Comparison of ENCODE assay signal across 8 cellular contexts in genomic region chr12:82357845-82358199, GRCh38. TPM values are rescaled to one million over a fixed set of nuclear protein-coding genes. Genes with fewer than 3 reads are reported as not detected.
DNase-seq lines count a peak whose midpoint lies in the region; ATAC-seq and TF ChIP-seq lines count a peak whose summit lies in the region.

No MANE protein-coding gene starts in this region.

- H3K4me1 Mint-ChIP-seq in activated T-helper 1 cell treated with anti-CD3 and anti-CD28 coated beads, Interleukin-12 subunit alpha, Interleukin-12 subunit beta, Interleukin-2, Interleukin-4 antibody, amounts not matched to agents 30 ng/mL and 10 ng/mL and 1 ng/mL, durations not matched to agents 14 hours and 24 hours and 36 hours (ENCODE audit: low read depth), result peaks cover 53% of the 10 kb centered on the region

- POLR2A ChIA-PET in SK-N-SH (lab: Yijun Ruan, JAX), result interaction anchor here (1.0 to 1.2 kb wide), 2 partner anchors 9 to 11 kb away, joined by 3 read pairs; no protein-coding TSS in a partner anchor

- H3K9me2 ChIP-seq in SK-N-SH, result no peaks in the 10 kb centered on the region

- H3F3A ChIP-seq in SK-N-SH (replicated peaks; ENCODE audit: insufficient read depth), result no peaks in the 10 kb centered on the region

- TF ChIP-seq RAD21 in SK-N-SH (IDR thresholded peaks at IDR 0.05; ENCODE audit: low read length), result no peak

- H3K4me2 ChIP-seq in SK-N-SH, result peak overlapping the region; percentile 73

- intact Hi-C loops in activated T-helper 1 cell treated with anti-CD3 and anti-CD28 coated beads, Interleukin-12 subunit alpha, Interleukin-12 subunit beta, Interleukin-2, Interleukin-4 antibody, amounts not matched to agents 30 ng/mL and 10 ng/mL and 1 ng/mL, durations not matched to agents 14 hours and 24 hours and 36 hours (cut with micrococcal nuclease), result loop anchor here (1.0 to 2.0 kb wide), 2 partner anchors 329 to 713 kb away; no protein-coding TSS in a partner anchor

- H3K9ac ChIP-seq in SK-N-SH, result peak overlapping the region; percentile 96
- peak overlapping the region; percentile 99 for H3K9ac ChIP-seq in iPS-20b (ENCODE audit: low read depth, low read length)
- H3K9ac ChIP-seq in subcutaneous abdominal adipose tissue (ENCODE audit: low read length in 5 of 5), result peak overlapping the region; percentile 97 to 100 (median 100)

- H3K79me2 ChIP-seq in SK-N-SH (ENCODE audit: insufficient read depth), result peaks cover 47% of the 10 kb centered on the region

- H3K27ac ChIP-seq in SK-N-SH (ENCODE audit: low read depth in 2 of 2, low read length in 1 of 2), result peak overlapping the region; percentile 87 to 98; a peak in 3 of 4 replicates
- peak overlapping the region; percentile 99 for H3K27ac ChIP-seq in iPS-20b (ENCODE audit: low read length)
- peak overlapping the region; percentile 99 for H3K27ac ChIP-seq in subcutaneous abdominal adipose tissue (ENCODE audit: low read depth, low read length)

- H3K27me3 Mint-ChIP-seq in activated T-helper 1 cell treated with anti-CD3 and anti-CD28 coated beads, Interleukin-12 subunit alpha, Interleukin-12 subunit beta, Interleukin-2, Interleukin-4 antibody, amounts not matched to agents 30 ng/mL and 10 ng/mL and 1 ng/mL, durations not matched to agents 14 hours and 24 hours and 36 hours (ENCODE audit: insufficient read depth), result no peaks in the 10 kb centered on the region

- no peak for TF ChIP-seq CTCF in SK-N-SH (IDR thresholded peaks at IDR 0.05)

- peaks cover 41 to 43% of the 10 kb centered on the region in 2 experiments for H3K36me3 ChIP-seq in SK-N-SH (replicated peaks in 1 of 2; ENCODE audit: control insufficient read depth in 1 of 2, insufficient read depth in 2 of 2, low read length in 1 of 2)
- peaks cover 43% of the 10 kb centered on the region for H3K36me3 ChIP-seq in iPS-20b (ENCODE audit: insufficient read depth, low read depth, low read length)
- peaks cover 20 to 27% (median 25%) of the 10 kb centered on the region in 5 donors for H3K36me3 ChIP-seq in subcutaneous abdominal adipose tissue (ENCODE audit: control insufficient read depth in 5 of 5, insufficient read depth in 5 of 5, low read length in 5 of 5)

- WGBS in SK-N-SH (ENCODE audit: low lambda C conversion rate), result 4% methylated on average over 10 of the region's 10 CpGs

- H3K9me3 Mint-ChIP-seq in activated T-helper 1 cell treated with anti-CD3 and anti-CD28 coated beads, Interleukin-12 subunit alpha, Interleukin-12 subunit beta, Interleukin-2, Interleukin-4 antibody, amounts not matched to agents 30 ng/mL and 10 ng/mL and 1 ng/mL, durations not matched to agents 14 hours and 24 hours and 36 hours, result peaks cover 3% of the 10 kb centered on the region

- TF ChIP-seq EP300 in SK-N-SH (IDR thresholded peaks at IDR 0.05; ENCODE audit: borderline replicate concordance in 1 of 2, low read depth in 1 of 2, low read length in 1 of 2), result no peak

- H3K4me1 ChIP-seq in SK-N-SH (ENCODE audit: control insufficient read depth in 1 of 2, insufficient read depth in 2 of 2, low read depth in 1 of 2, low read length in 1 of 2) (peaks cover 5 to 12% of the 10 kb centered on the region in 2 experiments; a peak in 3 of 4 replicates), iPS-20b (ENCODE audit: insufficient read depth, low read length) (peaks cover 4% of the 10 kb centered on the region; the same call in 1 of the 2 replicates), subcutaneous abdominal adipose tissue (ENCODE audit: control insufficient read depth in 5 of 5, insufficient read depth in 5 of 5, low read length in 5 of 5) (peaks cover 15 to 39% (median 32%) of the 10 kb centered on the region in 5 donors)

- peak overlapping the region; percentile 94 for H3K4me3 Mint-ChIP-seq in activated T-helper 1 cell treated with anti-CD3 and anti-CD28 coated beads, Interleukin-12 subunit alpha, Interleukin-12 subunit beta, Interleukin-2, Interleukin-4 antibody, amounts not matched to agents 30 ng/mL and 10 ng/mL and 1 ng/mL, durations not matched to agents 14 hours and 24 hours and 36 hours

- no peak for DNase-seq in SK-N-SH
- DNase-seq in activated T-helper 1 cell treated with anti-CD3 and anti-CD28 coated beads, Interleukin-12 subunit alpha, Interleukin-12 subunit beta, Interleukin-2, Interleukin-4 antibody, amounts not matched to agents 30 ng/mL and 10 ng/mL and 1 ng/mL, durations not matched to agents 14 hours and 24 hours and 36 hours (ENCODE audit: low spot score), result no peak
- DNase-seq in islet precursor cell, result no peak
- DNase-seq in NCI-H345 (lab: John Stamatoyannopoulos, UW), result no peak
- DNase-seq in activated effector memory CD4-positive, alpha-beta T cell treated with anti-CD3 and anti-CD28 coated beads, Interleukin-2, amount 50 U/mL, for 16 hours, result no peak

- H3K36me3 Mint-ChIP-seq in activated T-helper 1 cell treated with anti-CD3 and anti-CD28 coated beads, Interleukin-12 subunit alpha, Interleukin-12 subunit beta, Interleukin-2, Interleukin-4 antibody, amounts not matched to agents 30 ng/mL and 10 ng/mL and 1 ng/mL, durations not matched to agents 14 hours and 24 hours and 36 hours (ENCODE audit: low read depth), result peaks cover 32% of the 10 kb centered on the region

- H4K20me1 ChIP-seq in SK-N-SH (ENCODE audit: insufficient read depth), result no peaks in the 10 kb centered on the region

- no peak; the same call in 2 of the 3 replicates for ATAC-seq in SK-N-SH treated with all-trans-retinoic acid at 6 μM for 48 hours

- H3K9me3 ChIP-seq in SK-N-SH (no peaks in the 10 kb centered on the region), iPS-20b (ENCODE audit: insufficient read depth, low read depth, low read length) (no peaks in the 10 kb centered on the region), subcutaneous abdominal adipose tissue (ENCODE audit: control insufficient read depth in 5 of 5, low read length in 5 of 5) (no peaks in the 10 kb centered on the region)

- peak overlapping the region; percentile 87 for H2AFZ ChIP-seq in SK-N-SH (ENCODE audit: low read depth)

- CTCF ChIA-PET in SK-N-SH (lab: Yijun Ruan, JAX), result interaction anchor here (0.6 to 2.3 kb wide), 26 partner anchors 10 to 1029 kb away, joined by 3 to 23 read pairs (median 4); no protein-coding TSS in a partner anchor

- H3K4me3 ChIP-seq in SK-N-SH (ENCODE audit: low read depth in 2 of 2, low read length in 1 of 2), result peak overlapping the region; percentile 95 to 98
- peak overlapping the region; percentile 99 for H3K4me3 ChIP-seq in iPS-20b (ENCODE audit: low read length)
- H3K4me3 ChIP-seq in subcutaneous abdominal adipose tissue (ENCODE audit: low read depth in 1 of 5, low read length in 5 of 5), result peak overlapping the region; percentile 98 to 100 (median 100)

- peak overlapping the region; percentile 98 for H3K27ac Mint-ChIP-seq in activated T-helper 1 cell treated with anti-CD3 and anti-CD28 coated beads, Interleukin-12 subunit alpha, Interleukin-12 subunit beta, Interleukin-2, Interleukin-4 antibody, amounts not matched to agents 30 ng/mL and 10 ng/mL and 1 ng/mL, durations not matched to agents 14 hours and 24 hours and 36 hours

- no peaks in the 10 kb centered on the region for H3K27me3 ChIP-seq in SK-N-SH (ENCODE audit: insufficient read depth)
- H3K27me3 ChIP-seq in iPS-20b (ENCODE audit: insufficient read depth, low read length), result no peaks in the 10 kb centered on the region
- no peaks in the 10 kb centered on the region for H3K27me3 ChIP-seq in subcutaneous abdominal adipose tissue (ENCODE audit: control insufficient read depth in 5 of 5, insufficient read depth in 4 of 5, low read length in 5 of 5)

TF ChIP-seq in SK-N-SH, 30 proteins besides CTCF, POLR2A, EP300 and RAD21 (continues in another document):
- TF ChIP-seq FOSL2 (IDR thresholded peaks at IDR 0.05; ENCODE audit: borderline replicate concordance, low read depth) (no peak), GATA2 (CRISPR knock-in tag; IDR thresholded peaks at IDR 0.05) (no peak), NRF1 (IDR thresholded peaks at IDR 0.05; ENCODE audit: low read depth, low read length) (no peak), SMC3 (IDR thresholded peaks at IDR 0.05; ENCODE audit: low read depth, low read length) (no peak), FOXJ3 (CRISPR knock-in tag; IDR thresholded peaks at IDR 0.05) (no peak)

TF ChIP-seq in SK-N-SH treated with all-trans-retinoic acid at 6 μM for 48 hours, 23 proteins besides CTCF, POLR2A, EP300 and RAD21:
- no peak for TF ChIP-seq ARNTL (CRISPR knock-in tag; IDR thresholded peaks at IDR 0.05; ENCODE audit: borderline replicate concordance, low read depth)
- no peak for TF ChIP-seq POU6F1 (CRISPR knock-in tag; IDR thresholded peaks at IDR 0.05; ENCODE audit: borderline replicate concordance, low read depth)

RNA-seq across cellular contexts. Expression of gene CCDC59, which starts 0.4 kb away (rescaled TPM):
- polyA plus RNA-seq in SK-N-SH (2012; rRNA removed), result 16.3 and 28.0 TPM in 2 replicates
- polyA plus RNA-seq in SK-N-SH (2012; cell fraction: cytosol; rRNA removed), result 31.0 and 53.3 TPM in 2 replicates
- 12.7 and 17.8 TPM in 2 replicates for polyA plus RNA-seq in SK-N-SH (2012; cell fraction: nucleus; rRNA removed)
- 84.7 and 101 TPM in 2 replicates for total RNA-seq in activated T-helper 1 cell treated with anti-CD3 and anti-CD28 coated beads, Interleukin-12 subunit alpha, Interleukin-12 subunit beta, Interleukin-2, Interleukin-4 antibody, amounts not matched to agents 30 ng/mL and 10 ng/mL and 1 ng/mL, durations not matched to agents 14 hours and 24 hours and 36 hours

RNA-seq across cellular contexts. Expression of gene METTL25, which starts 0.5 kb away (rescaled TPM):
- polyA plus RNA-seq in SK-N-SH (2012; rRNA removed), result 3.0 and 3.2 TPM in 2 replicates
- polyA plus RNA-seq in SK-N-SH (2012; cell fraction: cytosol; rRNA removed), result 2.7 and 4.1 TPM in 2 replicates
- polyA plus RNA-seq in SK-N-SH (2012; cell fraction: nucleus; rRNA removed), result 2.9 and 4.3 TPM in 2 replicates
- total RNA-seq in activated T-helper 1 cell treated with anti-CD3 and anti-CD28 coated beads, Interleukin-12 subunit alpha, Interleukin-12 subunit beta, Interleukin-2, Interleukin-4 antibody, amounts not matched to agents 30 ng/mL and 10 ng/mL and 1 ng/mL, durations not matched to agents 14 hours and 24 hours and 36 hours, result 6.9 and 8.4 TPM in 2 replicates
